22 cellular contexts compared by ENCODE assay signal in the genomic region with DNA sequence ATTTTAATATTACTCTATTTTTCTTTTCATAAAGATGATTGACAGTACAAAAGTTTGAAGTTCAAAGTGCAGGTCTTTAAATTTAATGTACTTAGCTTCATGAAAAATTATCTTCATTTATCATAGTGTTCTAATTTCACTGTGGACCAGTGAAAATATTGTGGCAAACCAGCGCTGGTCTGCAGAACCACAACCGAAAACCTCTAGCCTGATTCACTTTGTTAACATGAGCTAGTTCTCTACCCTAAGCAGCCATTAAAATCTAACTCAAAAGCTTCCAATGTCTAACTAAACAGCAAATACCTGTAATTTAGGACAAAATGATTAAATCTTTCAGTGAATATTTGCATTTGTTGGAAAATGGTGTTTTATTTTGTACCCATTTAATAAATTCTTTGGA.
"Had no signal": no experiment of that assay in that cellular context is flagged by ENCODE, and none has a peak within 500 bp of the region (broad histone marks: within the 10 kb centered on the region; RNA-seq: fewer than 3 reads in every experiment).

No MANE protein-coding gene starts in this region.

- H3K4me3 ChIP-seq: SJCRH30 had no signal

- H3K36me3 ChIP-seq: SJCRH30 had no signal

- DNase-seq: IMR-90; Kasumi-1; MM.1S; NCI-H1092 treated with DMSO at 0.1 percent for 48 hours; NCI-H1436; NCI-H187; NCI-H2029; NCI-H2081 treated with DMSO at 0.1 percent for 48 hours; NCI-H2171; NCI-H226; NCI-H510A; NCI-H524 treated with DMSO at 0.1 percent for 48 hours; NCI-H774; NK-92 treated with Interleukin-12 subunit alpha and Interleukin-12 subunit beta, amount 100 ng/mL, for 24 hours; PC-3; SHP77 treated with DMSO at 0.1 percent for 48 hours; SJCRH30 had no signal

- H3K27me3 ChIP-seq: SJCRH30 had no signal

- ATAC-seq: HepG2, Panc1, PC-3, Right ventricle myocardium inferior, SK-N-SH treated with all-trans-retinoic acid at 6 μM for 48 hours had no signal

- FAIRE-seq: HepG2 had no signal

- H3K9me3 ChIP-seq: SJCRH30 had no signal

- H3K4me1 ChIP-seq: SJCRH30 had no signal

- H3K27ac ChIP-seq: KMS-11, SJCRH30 had no signal
